Comparison of ENCODE assay signal across 15 cellular contexts in genomic region chr11:34827239-34827638, GRCh38.
DNase-seq lines count a peak whose midpoint lies in the region; ATAC-seq and TF ChIP-seq lines count a peak whose summit lies in the region.
"Had no signal": no experiment of that assay in that cellular context is flagged by ENCODE, and none has a peak within 500 bp of the region (broad histone marks: within the 10 kb centered on the region; RNA-seq: fewer than 3 reads in every experiment).

No MANE protein-coding gene starts in this region.

- DNase-seq in adipocyte (ENCODE audit: low read depth) (peak; percentile 16), transverse colon (no peak), osteoblast (ENCODE audit: insufficient read length, low spot score, missing footprints) (no peak), right atrium auricular region (ENCODE audit: low spot score) (no peak)
- DNase-seq in stimulated activated CD8-positive, alpha-beta memory T cell treated with anti-CD3 and anti-CD28 coated beads, Interleukin-4, amount 100 ng/mL, for 48 hours = no peak
- DNase-seq: activated CD4-positive, alpha-beta T cell treated with anti-CD3 and anti-CD28 coated beads, Interleukin-2, amount 10 ng/mL, durations not matched to agents 7 days and 5 days; activated T-cell treated with anti-CD3 and anti-CD28 coated beads, Interleukin-2, amount 50 U/mL, for 48 hours; EL; head of caudate nucleus; kidney; posterior cingulate gyrus; SHP77 treated with DMSO at 0.1 percent for 48 hours had no signal

- H2AFZ ChIP-seq in osteoblast (ENCODE audit: low read length) = no peak overlapping the region

- no peak overlapping the region for H3K9ac ChIP-seq in adipocyte (ENCODE audit: low read length)

- H3K4me1 ChIP-seq in adipocyte (ENCODE audit: control insufficient read depth, insufficient read depth, low read length) (peaks cover 33% of the 10 kb centered on the region), transverse colon (peaks cover 8 to 31% (median 15%) of the 10 kb centered on the region in 4 donors), osteoblast (ENCODE audit: insufficient read depth, low read length) (no peaks in the 10 kb centered on the region), right atrium auricular region (peaks cover 0 to 7% of the 10 kb centered on the region in 2 donors)

- in situ Hi-C loops in transverse colon (cut with MboI; ENCODE audit: low pct_ligation_motif_present in 1 of 4, low pct_unique_long_range_greater_than_20kb in 1 of 4, low sequenced_read_pairs in 3 of 4) = no loop called here

- intact Hi-C loops in transverse colon (cut with DNase I; ENCODE audit: low total_unique reads) = no loop called here

- H3K9me3 ChIP-seq in adipocyte (ENCODE audit: control insufficient read depth, low read length) = no peaks in the 10 kb centered on the region
- H3K9me3 ChIP-seq in transverse colon = no peaks in the 10 kb centered on the region
- H3K9me3 ChIP-seq in osteoblast (ENCODE audit: low read depth, low read length) = no peaks in the 10 kb centered on the region
- no peaks in the 10 kb centered on the region for H3K9me3 ChIP-seq in right atrium auricular region

- ATAC-seq in GM18907 (IDR thresholded peaks at IDR 0.05; ENCODE audit: unreplicated experiment) (peak; percentile 67), HG02885 (IDR thresholded peaks at IDR 0.05; ENCODE audit: poor library complexity, unreplicated experiment) (peak; percentile 45)
- ATAC-seq: HCT116 had no signal

- no peak overlapping the region for H3K4me2 ChIP-seq in osteoblast (ENCODE audit: insufficient read depth, low read length)

- H3K27ac ChIP-seq in transverse colon = peak overlapping the region; percentile 86 to 90 (median 86)
- H3K27ac ChIP-seq in osteoblast (ENCODE audit: low read depth, low read length) = no peak overlapping the region
- H3K27ac ChIP-seq in right atrium auricular region = no peak overlapping the region

- peaks cover 15% of the 10 kb centered on the region for H3K27me3 ChIP-seq in adipocyte (replicated peaks; ENCODE audit: control insufficient read depth, insufficient read depth, low read length)
- no peaks in the 10 kb centered on the region for H3K27me3 ChIP-seq in transverse colon
- peaks cover 43% of the 10 kb centered on the region for H3K27me3 ChIP-seq in osteoblast (ENCODE audit: insufficient read depth, low read length)
- no peaks in the 10 kb centered on the region for H3K27me3 ChIP-seq in right atrium auricular region

- H3K4me3 ChIP-seq in adipocyte (ENCODE audit: low read length) = no peak overlapping the region
- H3K4me3 ChIP-seq in transverse colon = no peak overlapping the region
- H3K4me3 ChIP-seq in osteoblast (ENCODE audit: insufficient read depth, low read length) = no peak overlapping the region
- H3K4me3 ChIP-seq in right atrium auricular region = no peak overlapping the region

- H3K79me2 ChIP-seq in osteoblast (ENCODE audit: insufficient read depth, low read length) = no peaks in the 10 kb centered on the region

- no peaks in the 10 kb centered on the region for H3K36me3 ChIP-seq in adipocyte (ENCODE audit: control insufficient read depth, insufficient read depth, low read length, severe bottlenecking)
- H3K36me3 ChIP-seq in transverse colon = no peaks in the 10 kb centered on the region
- no peaks in the 10 kb centered on the region for H3K36me3 ChIP-seq in osteoblast (ENCODE audit: insufficient read depth, low read length)
- no peaks in the 10 kb centered on the region for H3K36me3 ChIP-seq in right atrium auricular region

- TF ChIP-seq POLR2A in transverse colon (IDR thresholded peaks at IDR 0.05) = no peak

- no peaks in the 10 kb centered on the region for H4K20me1 ChIP-seq in osteoblast (ENCODE audit: insufficient read depth, low read length)

- 76% methylated on average over 1 of the region's 1 CpG; no CpG with 5 or more reads in 1 of the 2 donors for WGBS in transverse colon (ENCODE audit: low coverage in 1 of 2), 2 donors

- no peak for TF ChIP-seq CTCF in transverse colon (IDR thresholded peaks at IDR 0.05)
- TF ChIP-seq CTCF in osteoblast (IDR thresholded peaks at IDR 0.05; ENCODE audit: extremely low read depth, low read depth, low read length) = no peak
- no peak for TF ChIP-seq CTCF in right atrium auricular region (IDR thresholded peaks at IDR 0.05)

- no peak for TF ChIP-seq EP300 in transverse colon (IDR thresholded peaks at IDR 0.05; ENCODE audit: low read depth)

Comparison
In these comparisons a context has a peak if more than half of its experiments do, and no peak if none do; other contexts are left out.
1. H3K27ac ChIP-seq: peak in transverse colon (4 of 4); none in osteoblast (single experiment) and right atrium auricular region (0 of 2).